ENCODE assay signal across 8 cellular contexts in genomic region chr5:161545701-161546462, GRCh38. TPM values are rescaled to one million over a fixed set of nuclear protein-coding genes. Genes with fewer than 3 reads are reported as not detected.
DNase-seq lines count a peak whose midpoint lies in the region; ATAC-seq, FAIRE-seq and TF ChIP-seq lines count a peak whose summit lies in the region.

No MANE protein-coding gene starts in this region.

- FAIRE-seq in HepG2 (lab: Jason Lieb, UNC) = no peak

- no peak for ATAC-seq in HepG2
- no peak for ATAC-seq in right lobe of liver
- no peak for ATAC-seq in HG03469 (IDR thresholded peaks at IDR 0.05; ENCODE audit: unreplicated experiment)

- no peak for TF ChIP-seq EP300 in HepG2 (IDR thresholded peaks at IDR 0.05; ENCODE audit: low read depth in 2 of 2, low read length in 2 of 2)
- TF ChIP-seq EP300 in HepG2 (CRISPR knock-in tag; IDR thresholded peaks at IDR 0.05; ENCODE audit: borderline replicate concordance) = no peak

- BruUV-seq in HepG2 (replicated peaks; lab: Mats Ljungman, UMichigan) = no TSS peak

- H3K27ac ChIP-seq in HepG2 (ENCODE audit: extremely low read length, insufficient read depth, low read length) (no peak overlapping the region), right lobe of liver (no peak overlapping the region), hepatocyte (no peak overlapping the region)

- H3K4me3 ChIP-seq in HepG2 (replicated peaks in 1 of 3; ENCODE audit: insufficient read depth in 1 of 3, low read depth in 2 of 3, low read length in 3 of 3) (no peak overlapping the region), right lobe of liver (no peak overlapping the region), hepatocyte (peak overlapping the region; percentile 37)
- peak overlapping the region; percentile 52 for H3K4me3 ChIP-seq in Jurkat, Clone E6-1 (ENCODE audit: low read length)

- H3K79me2 ChIP-seq in HepG2 (ENCODE audit: insufficient read depth, low read length) (no peaks in the 10 kb centered on the region), hepatocyte (no peaks in the 10 kb centered on the region)

- H3K9me2 ChIP-seq in hepatocyte (replicated peaks; ENCODE audit: insufficient read depth) = no peaks in the 10 kb centered on the region

- H3K4me2 ChIP-seq in HepG2 (ENCODE audit: low read depth, low read length) = peak overlapping the region; percentile 73
- H3K4me2 ChIP-seq in hepatocyte = peak overlapping the region; percentile 86

- H2AFZ ChIP-seq in HepG2 (ENCODE audit: low read length) (no peak overlapping the region), hepatocyte (peak overlapping the region; percentile 51)

- TF ChIP-seq CTCF in HepG2 (CRISPR knock-in tag; IDR thresholded peaks at IDR 0.05) (no peak), right lobe of liver (IDR thresholded peaks at IDR 0.05) (no peak), hepatocyte (IDR thresholded peaks at IDR 0.05; ENCODE audit: poor library complexity) (no peak)

- CTCF ChIA-PET in HepG2 (lab: Yijun Ruan, JAX; ENCODE audit: low intra/inter-chr PET ratio, low total read pairs) = no interaction called here

- H3K27me3 ChIP-seq in HepG2 (ENCODE audit: control insufficient read depth in 1 of 2, insufficient read depth in 2 of 2, low read length in 2 of 2) (peaks cover 0 to 27% of the 10 kb centered on the region in 2 experiments; a peak in 3 of 5 replicates), right lobe of liver (peaks cover 0 to 26% of the 10 kb centered on the region in 2 donors), hepatocyte (peaks cover 55% of the 10 kb centered on the region)

- TF ChIP-seq POLR2A in HepG2 (IDR thresholded peaks at IDR 0.05; ENCODE audit: insufficient read depth in 1 of 2, low read depth in 2 of 2, low read length in 2 of 2) (no peak), right lobe of liver (IDR thresholded peaks at IDR 0.05) (no peak)

- intact Hi-C loops in HepG2 (cut with micrococcal nuclease; ENCODE audit: unreplicated experiment) (loop anchor here (10.0 kb wide), 1 partner anchor 379 kb away; no protein-coding TSS in a partner anchor), right lobe of liver (cut with DNase I) (no loop called here)

- H3K4me1 ChIP-seq in HepG2 (ENCODE audit: insufficient read depth, low read length) (no peaks in the 10 kb centered on the region), right lobe of liver (peaks cover 0 to 20% (median 0%) of the 10 kb centered on the region in 4 donors), hepatocyte (ENCODE audit: insufficient read depth) (peaks cover 12% of the 10 kb centered on the region)

- POLR2A ChIA-PET in HepG2 (lab: Yijun Ruan, JAX) = no interaction called here

- in situ Hi-C loops in HepG2 (cut with HindIII; ENCODE audit: extremely low pct_ligation_motif_present, low pct_unique_long_range_greater_than_20kb) = loop anchor here (25.0 kb wide), 1 partner anchor 1866 kb away; no protein-coding TSS in a partner anchor

- H3K36me3 ChIP-seq in HepG2 (replicated peaks in 1 of 2; ENCODE audit: control insufficient read depth in 1 of 2, insufficient read depth in 2 of 2, low read length in 2 of 2) (no peaks in the 10 kb centered on the region), right lobe of liver (no peaks in the 10 kb centered on the region), hepatocyte (replicated peaks; ENCODE audit: insufficient read depth, low read depth) (no peaks in the 10 kb centered on the region)

- WGBS in HepG2 (ENCODE audit: low lambda C conversion rate) = 56% methylated on average over 13 of the region's 13 CpGs
- WGBS in right lobe of liver (ENCODE audit: insufficient coverage, low coverage, low lambda C conversion rate, missing lambda C conversion rate) = 2% methylated on average over 13 of the region's 13 CpGs
- WGBS in hepatocyte (ENCODE audit: low lambda C conversion rate, missing lambda C conversion rate) = 22% methylated on average over 13 of the region's 13 CpGs

- no peak overlapping the region for H3K9ac ChIP-seq in HepG2 (ENCODE audit: insufficient read depth, low read depth, low read length)

- TF ChIP-seq RAD21 in HepG2 (CRISPR knock-in tag; IDR thresholded peaks at IDR 0.05) = no peak

- DNase-seq in HepG2 (ENCODE audit: low spot score) (no peak), right lobe of liver (no peak), hepatocyte (ENCODE audit: low spot score) (no peak), OCI-M1 (lab: John Stamatoyannopoulos, UW) (no peak), NCI-H774 (lab: John Stamatoyannopoulos, UW) (no peak), H4 (ENCODE audit: low spot score) (no peak)
- no peak for DNase-seq in Jurkat, Clone E6-1 (ENCODE audit: low read depth, low spot score)

- H3K9me3 ChIP-seq in HepG2 (ENCODE audit: low read length) (no peaks in the 10 kb centered on the region), right lobe of liver (no peaks in the 10 kb centered on the region), hepatocyte (ENCODE audit: low read depth) (no peaks in the 10 kb centered on the region)

- no peaks in the 10 kb centered on the region for H4K20me1 ChIP-seq in HepG2 (ENCODE audit: insufficient read depth, low read length)
- no peaks in the 10 kb centered on the region for H4K20me1 ChIP-seq in hepatocyte (ENCODE audit: insufficient read depth, poor library complexity, severe bottlenecking)

TF ChIP-seq in HepG2, 621 proteins besides CTCF, POLR2A, EP300 and RAD21 (continues in another document):
- TF ChIP-seq NR2F6 (IDR thresholded peaks at IDR 0.05) (no peak), NR2F6 (CRISPR knock-in tag; IDR thresholded peaks at IDR 0.05) (no peak), ZFP91 (CRISPR knock-in tag; IDR thresholded peaks at IDR 0.05; ENCODE audit: borderline replicate concordance) (no peak), ZNF574 (CRISPR knock-in tag; IDR thresholded peaks at IDR 0.05) (no peak), ZFP1 (CRISPR knock-in tag; IDR thresholded peaks at IDR 0.05) (no peak)

RNA-seq across cellular contexts. Expression of gene GABRB2, which starts 0.6 kb away (rescaled TPM):
- total RNA-seq in HepG2 (2016; rRNA removed; fragmentation: Illumina TruSeq; extraction: Trizol) (not detected in 2 replicates), right lobe of liver (not detected), hepatocyte (0.08 and 0.53 TPM in 2 replicates)
- not detected in 2 replicates for total RNA-seq in HepG2 (2016; cell fraction: cytosol; rRNA removed; fragmentation: Illumina TruSeq; extraction: Trizol; ENCODE audit: low read depth)
- not detected in 2 replicates for total RNA-seq in HepG2 (2016; cell fraction: insoluble cytoplasmic fraction; rRNA removed; fragmentation: Illumina TruSeq; extraction: Trizol)
- not detected in 2 replicates for total RNA-seq in HepG2 (2016; cell fraction: membrane; rRNA removed; fragmentation: Illumina TruSeq; extraction: Trizol)
- total RNA-seq in HepG2 (2016; cell fraction: nucleus; rRNA removed; fragmentation: Illumina TruSeq; extraction: Trizol) = not detected in 2 replicates
- polyA plus RNA-seq in HepG2 (2011; rRNA removed) (0.01 TPM in 1 of 2 replicates, not detected in the other), hepatocyte (0.16 TPM in 1 of 2 replicates, not detected in the other)
- not detected in 2 replicates for polyA plus RNA-seq in HepG2 (2011; cell fraction: cytosol; rRNA removed)
- polyA plus RNA-seq in HepG2 (2011; cell fraction: nucleus; rRNA removed) = not detected in 2 replicates
- not detected in 2 replicates for polyA plus RNA-seq in HepG2 (2012)
- not detected in 2 replicates for polyA plus RNA-seq in HepG2 (2016; cell fraction: cytosol; fragmentation: Illumina TruSeq; extraction: Trizol; ENCODE audit: low read depth)
- not detected in 2 replicates for polyA plus RNA-seq in HepG2 (2016; cell fraction: insoluble cytoplasmic fraction; fragmentation: Illumina TruSeq; extraction: Trizol; ENCODE audit: low read depth)
- not detected in 2 replicates for polyA plus RNA-seq in HepG2 (2016; cell fraction: membrane; fragmentation: Illumina TruSeq; extraction: Trizol; ENCODE audit: low read depth)
- polyA plus RNA-seq in HepG2 (2016; cell fraction: nucleus; fragmentation: Illumina TruSeq; extraction: Trizol; ENCODE audit: insufficient read depth, low read depth) = not detected in 2 replicates
- not detected in 2 replicates for polyA minus RNA-seq in HepG2 (2011; rRNA and poly(A)+ RNA removed; ENCODE audit: low replicate concordance)
- not detected in 2 replicates for polyA minus RNA-seq in HepG2 (2011; cell fraction: cytosol; rRNA and poly(A)+ RNA removed)
- polyA minus RNA-seq in HepG2 (2011; cell fraction: nucleus; rRNA and poly(A)+ RNA removed) = not detected in 2 replicates
- polyA plus RNA-seq in Jurkat, Clone E6-1 (2012; ENCODE audit: insufficient read depth, insufficient read length) = 4.5 TPM
- 0.64 and 0.81 TPM in 2 replicates for total RNA-seq in H4 (2014; rRNA removed; shearing (Covaris generic))

Comparison
In these comparisons a context has a peak if more than half of its experiments do, and no peak if none do; other contexts are left out.
1. H3K4me3 ChIP-seq: peak in Jurkat, Clone E6-1 (single experiment) and hepatocyte (single experiment); none in HepG2 (0 of 3) and right lobe of liver (0 of 3).